ENCODE assay signal across 1 cellular context in the genomic region with DNA sequence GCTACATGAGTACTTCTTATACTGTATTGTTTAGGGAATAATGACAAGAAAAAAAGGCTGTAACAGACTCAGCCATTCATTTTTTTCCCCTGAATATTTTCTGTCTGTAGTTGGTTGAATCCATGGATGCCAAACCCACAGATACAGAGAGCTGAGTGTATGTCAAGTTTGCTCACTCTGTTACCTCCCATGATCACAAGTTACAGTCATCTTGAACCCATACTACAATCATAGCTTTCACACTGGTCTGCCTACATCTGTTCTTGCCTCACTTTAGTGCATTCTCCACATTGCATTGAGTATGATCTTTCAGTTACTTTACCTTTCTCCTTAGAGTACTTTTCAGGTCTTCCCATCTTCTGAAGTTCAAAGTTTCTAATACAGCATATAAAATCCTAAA.
TF ChIP-seq lines count a peak whose summit lies in the region.

No MANE protein-coding gene starts in this region.

TF ChIP-seq in HepG2, 621 proteins besides CTCF, POLR2A, EP300 and RAD21 (continued from another document):
- TF ChIP-seq ZNF383 (CRISPR knock-in tag; IDR thresholded peaks at IDR 0.05; ENCODE audit: borderline replicate concordance) (no peak), SMARCE1 (IDR thresholded peaks at IDR 0.05; ENCODE audit: borderline replicate concordance) (no peak), ZBTB7B (CRISPR knock-in tag; IDR thresholded peaks at IDR 0.05) (no peak), ZNF501 (CRISPR knock-in tag; IDR thresholded peaks at IDR 0.05) (no peak), ZNF749 (CRISPR knock-in tag; IDR thresholded peaks at IDR 0.05; ENCODE audit: borderline replicate concordance) (no peak), NR2F6 (IDR thresholded peaks at IDR 0.05) (no peak), NR2F6 (CRISPR knock-in tag; IDR thresholded peaks at IDR 0.05) (no peak), ZNF546 (CRISPR knock-in tag; conservative IDR thresholded peaks at IDR 0.05) (no peak), MIER3 (CRISPR knock-in tag; IDR thresholded peaks at IDR 0.05; ENCODE audit: borderline replicate concordance) (no peak)
- TF ChIP-seq, protein P1, sequence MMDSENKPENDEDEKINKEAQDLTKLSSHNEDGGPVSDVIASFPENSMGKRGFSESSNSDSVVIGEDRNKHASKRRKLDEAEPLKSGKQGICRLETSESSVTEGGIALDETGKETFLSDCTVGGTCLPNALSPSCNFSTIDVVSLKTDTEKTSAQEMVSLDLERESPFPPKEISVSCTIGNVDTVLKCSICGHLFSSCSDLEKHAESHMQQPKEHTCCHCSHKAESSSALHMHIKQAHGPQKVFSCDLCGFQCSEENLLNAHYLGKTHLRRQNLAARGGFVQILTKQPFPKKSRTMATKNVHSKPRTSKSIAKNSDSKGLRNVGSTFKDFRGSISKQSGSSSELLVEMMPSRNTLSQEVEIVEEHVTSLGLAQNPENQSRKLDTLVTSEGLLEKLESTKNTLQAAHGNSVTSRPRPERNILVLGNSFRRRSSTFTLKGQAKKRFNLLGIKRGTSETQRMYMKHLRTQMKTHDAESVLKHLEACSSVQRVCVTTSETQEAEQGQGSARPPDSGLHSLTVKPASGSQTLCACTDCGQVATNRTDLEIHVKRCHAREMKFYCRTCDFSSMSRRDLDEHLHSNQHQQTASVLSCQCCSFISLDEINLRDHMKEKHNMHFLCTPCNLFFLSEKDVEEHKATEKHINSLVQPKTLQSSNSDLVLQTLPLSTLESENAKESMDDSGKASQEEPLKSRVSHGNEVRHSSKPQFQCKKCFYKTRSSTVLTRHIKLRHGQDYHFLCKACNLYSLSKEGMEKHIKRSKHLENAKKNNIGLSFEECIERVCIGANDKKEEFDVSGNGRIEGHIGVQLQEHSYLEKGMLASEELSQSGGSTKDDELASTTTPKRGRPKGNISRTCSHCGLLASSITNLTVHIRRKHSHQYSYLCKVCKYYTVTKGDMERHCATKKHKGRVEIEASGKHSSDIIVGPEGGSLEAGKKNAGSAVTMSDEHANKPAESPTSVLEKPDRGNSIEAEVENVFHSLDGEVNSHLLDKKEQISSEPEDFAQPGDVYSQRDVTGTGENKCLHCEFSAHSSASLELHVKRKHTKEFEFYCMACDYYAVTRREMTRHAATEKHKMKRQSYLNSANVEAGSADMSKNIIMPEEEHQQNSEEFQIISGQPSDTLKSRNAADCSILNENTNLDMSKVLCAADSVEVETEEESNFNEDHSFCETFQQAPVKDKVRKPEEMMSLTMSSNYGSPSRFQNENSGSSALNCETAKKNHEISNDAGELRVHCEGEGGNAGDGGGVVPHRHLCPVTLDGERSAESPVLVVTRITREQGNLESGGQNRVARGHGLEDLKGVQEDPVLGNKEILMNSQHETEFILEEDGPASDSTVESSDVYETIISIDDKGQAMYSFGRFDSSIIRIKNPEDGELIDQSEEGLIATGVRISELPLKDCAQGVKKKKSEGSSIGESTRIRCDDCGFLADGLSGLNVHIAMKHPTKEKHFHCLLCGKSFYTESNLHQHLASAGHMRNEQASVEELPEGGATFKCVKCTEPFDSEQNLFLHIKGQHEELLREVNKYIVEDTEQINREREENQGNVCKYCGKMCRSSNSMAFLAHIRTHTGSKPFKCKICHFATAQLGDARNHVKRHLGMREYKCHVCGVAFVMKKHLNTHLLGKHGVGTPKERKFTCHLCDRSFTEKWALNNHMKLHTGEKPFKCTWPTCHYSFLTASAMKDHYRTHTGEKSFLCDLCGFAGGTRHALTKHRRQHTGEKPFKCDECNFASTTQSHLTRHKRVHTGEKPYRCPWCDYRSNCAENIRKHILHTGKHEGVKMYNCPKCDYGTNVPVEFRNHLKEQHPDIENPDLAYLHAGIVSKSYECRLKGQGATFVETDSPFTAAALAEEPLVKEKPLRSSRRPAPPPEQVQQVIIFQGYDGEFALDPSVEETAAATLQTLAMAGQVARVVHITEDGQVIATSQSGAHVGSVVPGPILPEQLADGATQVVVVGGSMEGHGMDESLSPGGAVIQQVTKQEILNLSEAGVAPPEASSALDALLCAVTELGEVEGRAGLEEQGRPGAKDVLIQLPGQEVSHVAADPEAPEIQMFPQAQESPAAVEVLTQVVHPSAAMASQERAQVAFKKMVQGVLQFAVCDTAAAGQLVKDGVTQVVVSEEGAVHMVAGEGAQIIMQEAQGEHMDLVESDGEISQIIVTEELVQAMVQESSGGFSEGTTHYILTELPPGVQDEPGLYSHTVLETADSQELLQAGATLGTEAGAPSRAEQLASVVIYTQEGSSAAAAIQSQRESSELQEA (CRISPR knock-in tag; IDR thresholded peaks at IDR 0.05; ENCODE audit: not compliant biosample characterization): no peak
- TF ChIP-seq, protein P2, sequence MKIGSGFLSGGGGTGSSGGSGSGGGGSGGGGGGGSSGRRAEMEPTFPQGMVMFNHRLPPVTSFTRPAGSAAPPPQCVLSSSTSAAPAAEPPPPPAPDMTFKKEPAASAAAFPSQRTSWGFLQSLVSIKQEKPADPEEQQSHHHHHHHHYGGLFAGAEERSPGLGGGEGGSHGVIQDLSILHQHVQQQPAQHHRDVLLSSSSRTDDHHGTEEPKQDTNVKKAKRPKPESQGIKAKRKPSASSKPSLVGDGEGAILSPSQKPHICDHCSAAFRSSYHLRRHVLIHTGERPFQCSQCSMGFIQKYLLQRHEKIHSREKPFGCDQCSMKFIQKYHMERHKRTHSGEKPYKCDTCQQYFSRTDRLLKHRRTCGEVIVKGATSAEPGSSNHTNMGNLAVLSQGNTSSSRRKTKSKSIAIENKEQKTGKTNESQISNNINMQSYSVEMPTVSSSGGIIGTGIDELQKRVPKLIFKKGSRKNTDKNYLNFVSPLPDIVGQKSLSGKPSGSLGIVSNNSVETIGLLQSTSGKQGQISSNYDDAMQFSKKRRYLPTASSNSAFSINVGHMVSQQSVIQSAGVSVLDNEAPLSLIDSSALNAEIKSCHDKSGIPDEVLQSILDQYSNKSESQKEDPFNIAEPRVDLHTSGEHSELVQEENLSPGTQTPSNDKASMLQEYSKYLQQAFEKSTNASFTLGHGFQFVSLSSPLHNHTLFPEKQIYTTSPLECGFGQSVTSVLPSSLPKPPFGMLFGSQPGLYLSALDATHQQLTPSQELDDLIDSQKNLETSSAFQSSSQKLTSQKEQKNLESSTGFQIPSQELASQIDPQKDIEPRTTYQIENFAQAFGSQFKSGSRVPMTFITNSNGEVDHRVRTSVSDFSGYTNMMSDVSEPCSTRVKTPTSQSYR (CRISPR knock-in tag; IDR thresholded peaks at IDR 0.05; ENCODE audit: borderline replicate concordance): no peak
- TF ChIP-seq, protein P3, sequence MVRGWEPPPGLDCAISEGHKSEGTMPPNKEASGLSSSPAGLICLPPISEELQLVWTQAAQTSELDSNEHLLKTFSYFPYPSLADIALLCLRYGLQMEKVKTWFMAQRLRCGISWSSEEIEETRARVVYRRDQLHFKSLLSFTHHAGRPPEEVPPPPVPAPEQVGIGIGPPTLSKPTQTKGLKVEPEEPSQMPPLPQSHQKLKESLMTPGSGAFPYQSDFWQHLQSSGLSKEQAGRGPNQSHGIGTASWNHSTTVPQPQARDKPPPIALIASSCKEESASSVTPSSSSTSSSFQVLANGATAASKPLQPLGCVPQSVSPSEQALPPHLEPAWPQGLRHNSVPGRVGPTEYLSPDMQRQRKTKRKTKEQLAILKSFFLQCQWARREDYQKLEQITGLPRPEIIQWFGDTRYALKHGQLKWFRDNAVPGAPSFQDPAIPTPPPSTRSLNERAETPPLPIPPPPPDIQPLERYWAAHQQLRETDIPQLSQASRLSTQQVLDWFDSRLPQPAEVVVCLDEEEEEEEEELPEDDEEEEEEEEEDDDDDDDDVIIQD (CRISPR knock-in tag; IDR thresholded peaks at IDR 0.05; ENCODE audit: low read depth): no peak
- TF ChIP-seq, protein P4, sequence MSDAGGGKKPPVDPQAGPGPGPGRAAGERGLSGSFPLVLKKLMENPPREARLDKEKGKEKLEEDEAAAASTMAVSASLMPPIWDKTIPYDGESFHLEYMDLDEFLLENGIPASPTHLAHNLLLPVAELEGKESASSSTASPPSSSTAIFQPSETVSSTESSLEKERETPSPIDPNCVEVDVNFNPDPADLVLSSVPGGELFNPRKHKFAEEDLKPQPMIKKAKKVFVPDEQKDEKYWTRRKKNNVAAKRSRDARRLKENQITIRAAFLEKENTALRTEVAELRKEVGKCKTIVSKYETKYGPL (CRISPR knock-in tag; IDR thresholded peaks at IDR 0.05): no peak
- TF ChIP-seq, protein P5, sequence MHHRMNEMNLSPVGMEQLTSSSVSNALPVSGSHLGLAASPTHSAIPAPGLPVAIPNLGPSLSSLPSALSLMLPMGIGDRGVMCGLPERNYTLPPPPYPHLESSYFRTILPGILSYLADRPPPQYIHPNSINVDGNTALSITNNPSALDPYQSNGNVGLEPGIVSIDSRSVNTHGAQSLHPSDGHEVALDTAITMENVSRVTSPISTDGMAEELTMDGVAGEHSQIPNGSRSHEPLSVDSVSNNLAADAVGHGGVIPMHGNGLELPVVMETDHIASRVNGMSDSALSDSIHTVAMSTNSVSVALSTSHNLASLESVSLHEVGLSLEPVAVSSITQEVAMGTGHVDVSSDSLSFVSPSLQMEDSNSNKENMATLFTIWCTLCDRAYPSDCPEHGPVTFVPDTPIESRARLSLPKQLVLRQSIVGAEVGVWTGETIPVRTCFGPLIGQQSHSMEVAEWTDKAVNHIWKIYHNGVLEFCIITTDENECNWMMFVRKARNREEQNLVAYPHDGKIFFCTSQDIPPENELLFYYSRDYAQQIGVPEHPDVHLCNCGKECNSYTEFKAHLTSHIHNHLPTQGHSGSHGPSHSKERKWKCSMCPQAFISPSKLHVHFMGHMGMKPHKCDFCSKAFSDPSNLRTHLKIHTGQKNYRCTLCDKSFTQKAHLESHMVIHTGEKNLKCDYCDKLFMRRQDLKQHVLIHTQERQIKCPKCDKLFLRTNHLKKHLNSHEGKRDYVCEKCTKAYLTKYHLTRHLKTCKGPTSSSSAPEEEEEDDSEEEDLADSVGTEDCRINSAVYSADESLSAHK (CRISPR knock-in tag; IDR thresholded peaks at IDR 0.05; ENCODE audit: borderline replicate concordance): no peak
- TF ChIP-seq, protein P6, sequence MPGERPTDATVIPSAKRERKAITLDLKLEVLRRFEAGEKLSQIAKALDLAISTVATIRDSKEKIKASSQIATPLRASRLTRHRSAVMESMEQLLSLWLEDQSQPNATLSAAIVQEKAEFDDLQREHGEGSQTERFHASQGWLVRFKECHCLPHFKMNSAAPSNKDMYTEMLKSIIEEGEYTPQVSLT (CRISPR knock-in tag; IDR thresholded peaks at IDR 0.05; ENCODE audit: borderline replicate concordance, low read depth): no peak
- TF ChIP-seq, protein P7, sequence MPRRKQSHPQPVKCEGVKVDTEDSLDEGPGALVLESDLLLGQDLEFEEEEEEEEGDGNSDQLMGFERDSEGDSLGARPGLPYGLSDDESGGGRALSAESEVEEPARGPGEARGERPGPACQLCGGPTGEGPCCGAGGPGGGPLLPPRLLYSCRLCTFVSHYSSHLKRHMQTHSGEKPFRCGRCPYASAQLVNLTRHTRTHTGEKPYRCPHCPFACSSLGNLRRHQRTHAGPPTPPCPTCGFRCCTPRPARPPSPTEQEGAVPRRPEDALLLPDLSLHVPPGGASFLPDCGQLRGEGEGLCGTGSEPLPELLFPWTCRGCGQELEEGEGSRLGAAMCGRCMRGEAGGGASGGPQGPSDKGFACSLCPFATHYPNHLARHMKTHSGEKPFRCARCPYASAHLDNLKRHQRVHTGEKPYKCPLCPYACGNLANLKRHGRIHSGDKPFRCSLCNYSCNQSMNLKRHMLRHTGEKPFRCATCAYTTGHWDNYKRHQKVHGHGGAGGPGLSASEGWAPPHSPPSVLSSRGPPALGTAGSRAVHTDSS (CRISPR knock-in tag; conservative IDR thresholded peaks at IDR 0.05): no peak
